Comparison of ENCODE assay signal across 1 cellular context in the genomic region with DNA sequence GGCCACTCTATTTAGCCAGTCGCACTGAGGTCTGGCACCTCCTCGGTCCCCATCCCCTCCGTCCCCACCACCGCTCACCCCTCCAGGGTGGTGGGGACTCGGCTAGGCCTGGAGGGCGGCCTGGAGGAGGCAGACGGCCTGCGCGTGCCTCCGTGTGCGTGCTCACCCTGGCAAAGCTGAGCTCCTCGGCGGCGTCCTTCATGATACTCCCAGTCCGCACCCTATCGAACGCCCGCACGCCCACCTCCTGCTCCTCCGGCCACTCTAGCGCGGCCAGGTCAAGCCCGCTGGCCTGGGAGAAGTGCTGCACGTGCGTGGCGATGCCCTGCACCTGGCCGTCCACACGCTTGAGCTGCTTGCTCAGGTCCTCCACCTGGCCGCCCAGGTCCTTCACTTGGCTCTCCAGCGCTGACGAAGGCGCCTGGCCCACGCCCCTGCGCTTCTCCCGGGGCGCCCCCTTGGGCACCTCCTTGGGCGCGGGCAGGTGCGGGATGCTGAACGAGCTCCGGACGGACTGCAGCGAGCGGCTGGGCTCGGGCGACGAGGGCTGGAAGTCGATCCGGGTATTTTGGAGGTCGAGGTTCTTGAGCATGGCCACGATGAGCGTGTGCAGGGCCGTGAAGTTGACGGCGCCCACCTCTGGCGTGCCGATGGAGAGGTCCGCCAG.
TF ChIP-seq lines count a peak whose summit lies in the region.

No MANE protein-coding gene starts in this region.

TF ChIP-seq in GM23338, 12 proteins besides CTCF, POLR2A, EP300 and RAD21 (continued from another document):
- TF ChIP-seq, protein P1, sequence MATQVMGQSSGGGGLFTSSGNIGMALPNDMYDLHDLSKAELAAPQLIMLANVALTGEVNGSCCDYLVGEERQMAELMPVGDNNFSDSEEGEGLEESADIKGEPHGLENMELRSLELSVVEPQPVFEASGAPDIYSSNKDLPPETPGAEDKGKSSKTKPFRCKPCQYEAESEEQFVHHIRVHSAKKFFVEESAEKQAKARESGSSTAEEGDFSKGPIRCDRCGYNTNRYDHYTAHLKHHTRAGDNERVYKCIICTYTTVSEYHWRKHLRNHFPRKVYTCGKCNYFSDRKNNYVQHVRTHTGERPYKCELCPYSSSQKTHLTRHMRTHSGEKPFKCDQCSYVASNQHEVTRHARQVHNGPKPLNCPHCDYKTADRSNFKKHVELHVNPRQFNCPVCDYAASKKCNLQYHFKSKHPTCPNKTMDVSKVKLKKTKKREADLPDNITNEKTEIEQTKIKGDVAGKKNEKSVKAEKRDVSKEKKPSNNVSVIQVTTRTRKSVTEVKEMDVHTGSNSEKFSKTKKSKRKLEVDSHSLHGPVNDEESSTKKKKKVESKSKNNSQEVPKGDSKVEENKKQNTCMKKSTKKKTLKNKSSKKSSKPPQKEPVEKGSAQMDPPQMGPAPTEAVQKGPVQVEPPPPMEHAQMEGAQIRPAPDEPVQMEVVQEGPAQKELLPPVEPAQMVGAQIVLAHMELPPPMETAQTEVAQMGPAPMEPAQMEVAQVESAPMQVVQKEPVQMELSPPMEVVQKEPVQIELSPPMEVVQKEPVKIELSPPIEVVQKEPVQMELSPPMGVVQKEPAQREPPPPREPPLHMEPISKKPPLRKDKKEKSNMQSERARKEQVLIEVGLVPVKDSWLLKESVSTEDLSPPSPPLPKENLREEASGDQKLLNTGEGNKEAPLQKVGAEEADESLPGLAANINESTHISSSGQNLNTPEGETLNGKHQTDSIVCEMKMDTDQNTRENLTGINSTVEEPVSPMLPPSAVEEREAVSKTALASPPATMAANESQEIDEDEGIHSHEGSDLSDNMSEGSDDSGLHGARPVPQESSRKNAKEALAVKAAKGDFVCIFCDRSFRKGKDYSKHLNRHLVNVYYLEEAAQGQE (IDR thresholded peaks at IDR 0.05; ENCODE audit: unreplicated experiment) = no peak
